ENCODE assay signal across 20 cellular contexts in the genomic region with DNA sequence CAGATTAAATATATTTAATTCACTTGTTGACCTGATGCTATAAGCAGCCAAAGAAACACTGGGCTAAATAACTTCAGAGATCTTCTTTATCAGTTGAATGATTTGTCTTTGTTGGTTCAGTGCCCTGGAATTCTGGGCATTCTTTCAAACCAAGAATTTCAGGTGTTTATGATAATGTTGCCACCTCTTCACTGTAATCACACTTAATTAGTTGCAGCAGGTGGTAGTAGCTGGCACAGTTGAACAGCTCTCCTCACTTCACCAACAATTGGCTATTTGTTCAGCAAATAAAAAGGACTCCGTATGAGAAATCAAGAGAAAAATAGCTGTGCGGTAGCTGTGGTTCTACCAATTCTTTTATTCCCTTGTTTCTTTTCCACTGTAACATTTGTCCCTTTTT.
DNase-seq lines count a peak whose midpoint lies in the region; TF ChIP-seq lines count a peak whose summit lies in the region.
"Had no signal": no experiment of that assay in that cellular context is flagged by ENCODE, and none has a peak within 500 bp of the region (broad histone marks: within the 10 kb centered on the region; RNA-seq: fewer than 3 reads in every experiment).

No MANE protein-coding gene starts in this region.

- H3K4me1 ChIP-seq in vagina, result no peaks in the 10 kb centered on the region
- H3K4me1 ChIP-seq: adrenal gland, gastroesophageal sphincter, left lung had no signal

- peaks cover 5% of the 10 kb centered on the region for H3K9me3 Mint-ChIP-seq in activated naive CD4-positive, alpha-beta T cell treated with anti-CD3 and anti-CD28 coated beads, Interleukin-2, amount 10 ng/mL, durations not matched to agents 7 days and 5 days

- no peaks in the 10 kb centered on the region for H3K36me3 Mint-ChIP-seq in activated naive CD4-positive, alpha-beta T cell treated with anti-CD3 and anti-CD28 coated beads, Interleukin-2, amount 10 ng/mL, durations not matched to agents 7 days and 5 days
- H3K36me3 Mint-ChIP-seq: CD4-positive, CD25-positive, alpha-beta regulatory T cell; IgD-negative memory B cell had no signal

- H3K4me3 ChIP-seq in vagina, result no peak overlapping the region
- H3K4me3 ChIP-seq: adrenal gland, gastroesophageal sphincter, left lung, mucosa of descending colon, smooth muscle cell had no signal

- DNase-seq in A172 (ENCODE audit: low spot score) (peak; percentile 9), HT-29 (ENCODE audit: low spot score) (peak; percentile 33), NCI-H748 treated with DMSO at 0.1 percent for 48 hours (lab: John Stamatoyannopoulos, UW) (peak; percentile 39), glomerular visceral epithelial cell (ENCODE audit: extremely low spot score) (peak; percentile 17), vagina (ENCODE audit: extremely low spot score in 2 of 2) (no peak)
- DNase-seq in stimulated activated CD4-positive, alpha-beta T cell treated with anti-CD3 and anti-CD28 coated beads, Interleukin-15, amount 100 ng/mL, for 24 hours, result no peak
- DNase-seq in activated naive CD4-positive, alpha-beta T cell treated with anti-CD3 and anti-CD28 coated beads, Interleukin-2, amount 10 ng/mL, durations not matched to agents 7 days and 5 days, result no peak
- no peak for DNase-seq in activated CD8-positive, alpha-beta memory T cell treated with anti-CD3 and anti-CD28 coated beads, Interleukin-2, amount 50 U/mL, for 48 hours
- DNase-seq: activated CD4-positive, alpha-beta T cell treated with anti-CD3 and anti-CD28 coated beads for 36 hours; activated effector memory CD4-positive, alpha-beta T cell treated with anti-CD3 and anti-CD28 coated beads, Interleukin-2, amount 50 U/mL, for 16 hours; adrenal gland; CD4-positive, CD25-positive, alpha-beta regulatory T cell; HFFc6; left lung; mucosa of descending colon; SW 1271 had no signal

- intact Hi-C loops in vagina (cut with DNase I), result no loop called here

- H3K27ac ChIP-seq in vagina, result no peak overlapping the region
- H3K27ac ChIP-seq: adrenal gland, gastroesophageal sphincter, left lung had no signal

- H3K27me3 ChIP-seq in vagina, result no peaks in the 10 kb centered on the region
- H3K27me3 ChIP-seq: adrenal gland, gastroesophageal sphincter, left lung had no signal

- H3K27ac Mint-ChIP-seq in activated naive CD4-positive, alpha-beta T cell treated with anti-CD3 and anti-CD28 coated beads, Interleukin-2, amount 10 ng/mL, durations not matched to agents 7 days and 5 days, result no peak overlapping the region
- H3K27ac Mint-ChIP-seq: activated CD4-positive, alpha-beta T cell treated with anti-CD3 and anti-CD28 coated beads for 36 hours; CD4-positive, CD25-positive, alpha-beta regulatory T cell; HFFc6; IgD-negative memory B cell had no signal

- H3K36me3 ChIP-seq in vagina, result no peaks in the 10 kb centered on the region
- H3K36me3 ChIP-seq: adrenal gland, gastroesophageal sphincter, left lung had no signal

- CTCF ChIA-PET in activated naive CD4-positive, alpha-beta T cell treated with anti-CD3 and anti-CD28 coated beads, Interleukin-2, amount 10 ng/mL, durations not matched to agents 7 days and 5 days (lab: Charles Lee), result no interaction called here

- TF ChIP-seq CTCF in vagina (IDR thresholded peaks at IDR 0.05), result no peak

- no peaks in the 10 kb centered on the region for H3K9me3 ChIP-seq in vagina
- H3K9me3 ChIP-seq: adrenal gland, gastroesophageal sphincter, left lung, mucosa of descending colon had no signal

- no peaks in the 10 kb centered on the region for H3K27me3 Mint-ChIP-seq in activated naive CD4-positive, alpha-beta T cell treated with anti-CD3 and anti-CD28 coated beads, Interleukin-2, amount 10 ng/mL, durations not matched to agents 7 days and 5 days
- H3K27me3 Mint-ChIP-seq: activated CD4-positive, alpha-beta T cell treated with anti-CD3 and anti-CD28 coated beads for 36 hours; CD4-positive, CD25-positive, alpha-beta regulatory T cell; IgD-negative memory B cell had no signal

- no peak for TF ChIP-seq POLR2A in vagina (IDR thresholded peaks at IDR 0.05)

- no peak overlapping the region for H3K4me3 Mint-ChIP-seq in activated naive CD4-positive, alpha-beta T cell treated with anti-CD3 and anti-CD28 coated beads, Interleukin-2, amount 10 ng/mL, durations not matched to agents 7 days and 5 days
- H3K4me3 Mint-ChIP-seq: activated CD4-positive, alpha-beta T cell treated with anti-CD3 and anti-CD28 coated beads for 36 hours; CD4-positive, CD25-positive, alpha-beta regulatory T cell; HFFc6; IgD-negative memory B cell; neural crest cell had no signal

- H3K4me1 Mint-ChIP-seq in activated naive CD4-positive, alpha-beta T cell treated with anti-CD3 and anti-CD28 coated beads, Interleukin-2, amount 10 ng/mL, durations not matched to agents 7 days and 5 days, result no peaks in the 10 kb centered on the region
- H3K4me1 Mint-ChIP-seq: activated CD4-positive, alpha-beta T cell treated with anti-CD3 and anti-CD28 coated beads for 36 hours; CD4-positive, CD25-positive, alpha-beta regulatory T cell; IgD-negative memory B cell; neural crest cell had no signal

Comparison
In these comparisons a context has a peak if more than half of its experiments do, and no peak if none do; other contexts are left out.
1. DNase-seq: peak in A172 (single experiment), HT-29 (single experiment), NCI-H748 treated with DMSO at 0.1 percent for 48 hours (single experiment) and glomerular visceral epithelial cell (single experiment); none in stimulated activated CD4-positive, alpha-beta T cell treated with anti-CD3 and anti-CD28 coated beads, Interleukin-15, amount 100 ng/mL, for 24 hours (single experiment), activated naive CD4-positive, alpha-beta T cell treated with anti-CD3 and anti-CD28 coated beads, Interleukin-2, amount 10 ng/mL, durations not matched to agents 7 days and 5 days (single experiment), vagina (0 of 2) and activated CD8-positive, alpha-beta memory T cell treated with anti-CD3 and anti-CD28 coated beads, Interleukin-2, amount 50 U/mL, for 48 hours (single experiment).